20 cellular contexts compared by ENCODE assay signal in the genomic region with DNA sequence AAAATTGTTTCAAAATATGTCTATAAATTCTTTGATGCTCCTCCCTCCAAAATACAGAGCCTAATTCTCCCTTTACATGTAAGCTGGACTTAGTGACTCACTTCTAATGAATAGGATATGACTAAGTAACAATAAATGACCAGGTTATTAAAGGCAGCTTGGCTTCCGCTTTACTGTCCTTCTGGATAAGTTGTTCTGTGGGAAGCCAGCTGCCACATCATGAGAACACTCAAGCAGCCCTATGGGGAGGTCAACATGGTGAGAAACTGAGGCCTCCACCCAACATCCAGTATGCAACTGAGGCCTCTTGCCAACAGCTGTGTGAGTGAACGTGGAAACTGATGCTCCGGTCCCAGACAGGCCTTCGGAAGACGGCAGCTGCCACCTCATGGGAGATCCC.
A peak's percentile ranks its signal among the peaks of the same experiment; 100 is the strongest.
DNase-seq lines count a peak whose midpoint lies in the region; ATAC-seq and TF ChIP-seq lines count a peak whose summit lies in the region.
"Had no signal": no experiment of that assay in that cellular context is flagged by ENCODE, and none has a peak within 500 bp of the region (broad histone marks: within the 10 kb centered on the region; RNA-seq: fewer than 3 reads in every experiment).

No MANE protein-coding gene starts in this region.

- H3K27ac ChIP-seq in body of pancreas (no peak overlapping the region), MM.1S (ENCODE audit: low read length) (no peak overlapping the region)

- no peaks in the 10 kb centered on the region for H3K79me2 ChIP-seq in MM.1S (ENCODE audit: low read length)

- intact Hi-C loops in body of pancreas (cut with DNase I): no loop called here

- H3K9me2 ChIP-seq in MM.1S (replicated peaks; ENCODE audit: insufficient read depth, low read length): no peaks in the 10 kb centered on the region

- WGBS in body of pancreas, 2 donors: 80 to 84% methylated on average over 5 of the region's 5 CpGs

- DNase-seq in GM03348 (ENCODE audit: low spot score) (peak; percentile 31), SW480 (ENCODE audit: low spot score) (peak; percentile 2), fibroblast of pulmonary artery (ENCODE audit: low read depth) (peak; percentile 80), retinal pigment epithelial cell (ENCODE audit: low read depth) (peak; percentile 47), HuH-7.5 (ENCODE audit: low spot score) (no peak), body of pancreas (no peak), GM19238 (ENCODE audit: insufficient read length, low spot score) (no peak), MM.1S (no peak)
- DNase-seq: activated CD4-positive, alpha-beta T cell treated with anti-CD3 and anti-CD28 coated beads for 4 hours; amygdala; CD4-positive, CD25-positive, alpha-beta regulatory T cell; GDM1; head of caudate nucleus; left cardiac atrium; naive thymus-derived CD4-positive, alpha-beta T cell; NCI-H1436; NCI-H510A treated with DMSO at 0.1 percent for 48 hours; right cardiac atrium; stimulated activated CD4-positive, alpha-beta T cell treated with anti-CD3 and anti-CD28 coated beads, Interleukin-4, amount 100 ng/mL, for 4 hours had no signal

- H2AFZ ChIP-seq in MM.1S (ENCODE audit: low read length): no peak overlapping the region

- no peak for ATAC-seq in body of pancreas
- ATAC-seq: left cardiac atrium; naive thymus-derived CD4-positive, alpha-beta T cell; right cardiac atrium; stimulated activated memory B cell treated with anti-CD40 and anti-IgM and Interleukin-4, amounts not matched to agents 10 μg/mL and 1 μg/mL and 100 μg/mL, for 72 hours had no signal

- no peaks in the 10 kb centered on the region for H3F3A ChIP-seq in MM.1S (ENCODE audit: insufficient read depth, low read length)

- H3K4me1 ChIP-seq in body of pancreas (no peaks in the 10 kb centered on the region), MM.1S (ENCODE audit: low read length) (no peaks in the 10 kb centered on the region)

- H3K9me3 ChIP-seq in body of pancreas (no peaks in the 10 kb centered on the region), MM.1S (replicated peaks; ENCODE audit: insufficient read depth, low read length) (no peaks in the 10 kb centered on the region)

- H4K20me1 ChIP-seq in MM.1S (ENCODE audit: insufficient read depth, low read length): no peaks in the 10 kb centered on the region

- TF ChIP-seq CTCF in fibroblast of pulmonary artery (IDR thresholded peaks at IDR 0.05; ENCODE audit: low read length, missing control alignments): no peak
- TF ChIP-seq CTCF in retinal pigment epithelial cell (conservative IDR thresholded peaks at IDR 0.05; ENCODE audit: low read depth, low read length): no peak
- TF ChIP-seq CTCF in body of pancreas (IDR thresholded peaks at IDR 0.05): no peak
- no peak for TF ChIP-seq CTCF in MM.1S (IDR thresholded peaks at IDR 0.05; ENCODE audit: low read length)

- no peak overlapping the region for H3K9ac ChIP-seq in MM.1S (ENCODE audit: low read length)

- H3K36me3 ChIP-seq in body of pancreas (replicated peaks in 1 of 2; ENCODE audit: insufficient read depth in 1 of 2, low read depth in 2 of 2) (no peaks in the 10 kb centered on the region), MM.1S (replicated peaks; ENCODE audit: insufficient read depth, low read length) (no peaks in the 10 kb centered on the region)

- no peak for TF ChIP-seq POLR2A in body of pancreas (IDR thresholded peaks at IDR 0.05)

- H3K4me3 ChIP-seq in fibroblast of pulmonary artery (replicated peaks; ENCODE audit: low read depth, low read length) (no peak overlapping the region), retinal pigment epithelial cell (ENCODE audit: low read length) (no peak overlapping the region), body of pancreas (no peak overlapping the region), MM.1S (ENCODE audit: low read length) (no peak overlapping the region)

- H3K27me3 ChIP-seq in body of pancreas: no peaks in the 10 kb centered on the region
- no peaks in the 10 kb centered on the region for H3K27me3 ChIP-seq in MM.1S (replicated peaks; ENCODE audit: insufficient read depth, low read length)

- H3K4me2 ChIP-seq in MM.1S (ENCODE audit: low read depth, low read length): no peak overlapping the region

Comparison
In these comparisons a context has a peak if more than half of its experiments do, and no peak if none do; other contexts are left out.
1. DNase-seq: peak in GM03348 (single experiment), SW480 (single experiment), fibroblast of pulmonary artery (single experiment) and retinal pigment epithelial cell (single experiment); none in HuH-7.5 (single experiment), body of pancreas (0 of 4), GM19238 (single experiment) and MM.1S (single experiment).